1 cellular context compared by ENCODE assay signal in the genomic region with DNA sequence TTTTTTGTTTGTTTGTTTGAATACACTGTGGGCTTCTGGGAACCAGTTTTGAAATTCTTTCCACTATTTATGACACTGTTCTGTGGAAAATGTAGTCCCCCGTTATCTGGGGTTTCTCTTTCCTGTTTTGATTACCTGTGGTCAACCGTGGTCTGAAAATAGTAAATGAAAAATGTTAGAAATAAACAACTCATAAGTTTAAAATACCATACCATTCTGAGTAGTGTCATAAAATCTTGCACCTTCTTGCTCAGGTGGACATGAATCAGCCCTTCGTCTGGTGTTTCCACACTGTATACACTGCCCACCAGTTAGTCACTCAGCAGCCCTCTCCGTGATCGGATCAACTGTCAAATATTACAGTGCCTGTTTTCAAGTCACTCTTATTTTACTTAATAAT.
TF ChIP-seq lines count a peak whose summit lies in the region.

No MANE protein-coding gene starts in this region.

TF ChIP-seq in GM12878, 131 proteins besides CTCF, POLR2A, EP300 and RAD21 (continued from another document):
- TF ChIP-seq ATF2 (IDR thresholded peaks at IDR 0.05; ENCODE audit: low read length) (peak; percentile 48; the same call in 1 of the 2 replicates), FOXM1 (IDR thresholded peaks at IDR 0.05; ENCODE audit: low read depth, low read length) (0 out of 2 replicates have a peak, but pooled peaks have one; percentile 52), CBFB (IDR thresholded peaks at IDR 0.05; ENCODE audit: low read depth) (0 out of 2 replicates have a peak, but pooled peaks have one; percentile 52), ZBTB4 (CRISPR knock-in tag; IDR thresholded peaks at IDR 0.05) (no peak), SMAD5 (IDR thresholded peaks at IDR 0.05; ENCODE audit: low read depth) (no peak), TBL1XR1 (IDR thresholded peaks at IDR 0.05; ENCODE audit: low read depth, low read length) (peak; percentile 70; the same call in 1 of the 2 replicates)
